1 cellular context compared by ENCODE assay signal in genomic region chr15:71115567-71116351, GRCh38.
TF ChIP-seq lines count a peak whose summit lies in the region.

No MANE protein-coding gene starts in this region.

TF ChIP-seq in HCT116, 20 proteins besides CTCF, POLR2A, EP300 and RAD21 (continued from another document):
- TF ChIP-seq, protein P1, sequence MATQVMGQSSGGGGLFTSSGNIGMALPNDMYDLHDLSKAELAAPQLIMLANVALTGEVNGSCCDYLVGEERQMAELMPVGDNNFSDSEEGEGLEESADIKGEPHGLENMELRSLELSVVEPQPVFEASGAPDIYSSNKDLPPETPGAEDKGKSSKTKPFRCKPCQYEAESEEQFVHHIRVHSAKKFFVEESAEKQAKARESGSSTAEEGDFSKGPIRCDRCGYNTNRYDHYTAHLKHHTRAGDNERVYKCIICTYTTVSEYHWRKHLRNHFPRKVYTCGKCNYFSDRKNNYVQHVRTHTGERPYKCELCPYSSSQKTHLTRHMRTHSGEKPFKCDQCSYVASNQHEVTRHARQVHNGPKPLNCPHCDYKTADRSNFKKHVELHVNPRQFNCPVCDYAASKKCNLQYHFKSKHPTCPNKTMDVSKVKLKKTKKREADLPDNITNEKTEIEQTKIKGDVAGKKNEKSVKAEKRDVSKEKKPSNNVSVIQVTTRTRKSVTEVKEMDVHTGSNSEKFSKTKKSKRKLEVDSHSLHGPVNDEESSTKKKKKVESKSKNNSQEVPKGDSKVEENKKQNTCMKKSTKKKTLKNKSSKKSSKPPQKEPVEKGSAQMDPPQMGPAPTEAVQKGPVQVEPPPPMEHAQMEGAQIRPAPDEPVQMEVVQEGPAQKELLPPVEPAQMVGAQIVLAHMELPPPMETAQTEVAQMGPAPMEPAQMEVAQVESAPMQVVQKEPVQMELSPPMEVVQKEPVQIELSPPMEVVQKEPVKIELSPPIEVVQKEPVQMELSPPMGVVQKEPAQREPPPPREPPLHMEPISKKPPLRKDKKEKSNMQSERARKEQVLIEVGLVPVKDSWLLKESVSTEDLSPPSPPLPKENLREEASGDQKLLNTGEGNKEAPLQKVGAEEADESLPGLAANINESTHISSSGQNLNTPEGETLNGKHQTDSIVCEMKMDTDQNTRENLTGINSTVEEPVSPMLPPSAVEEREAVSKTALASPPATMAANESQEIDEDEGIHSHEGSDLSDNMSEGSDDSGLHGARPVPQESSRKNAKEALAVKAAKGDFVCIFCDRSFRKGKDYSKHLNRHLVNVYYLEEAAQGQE (IDR thresholded peaks at IDR 0.05; ENCODE audit: low read depth): no peak
- TF ChIP-seq FOSL1 (IDR thresholded peaks at IDR 0.05; ENCODE audit: low read depth) (no peak), SP1 (IDR thresholded peaks at IDR 0.05; ENCODE audit: low read depth) (no peak), EGR1 (IDR thresholded peaks at IDR 0.05; ENCODE audit: low read depth) (no peak), EZH2 (IDR thresholded peaks at IDR 0.05) (no peak), SRF (IDR thresholded peaks at IDR 0.05; ENCODE audit: low read depth) (no peak), ZNF274 (IDR thresholded peaks at IDR 0.05; ENCODE audit: low read depth, low read length) (no peak), CEBPB (IDR thresholded peaks at IDR 0.05; ENCODE audit: low read depth) (no peak), TCF7L2 (IDR thresholded peaks at IDR 0.05; ENCODE audit: borderline replicate concordance, extremely low read depth, insufficient read depth, insufficient read length) (peak; percentile 5), ZFX (IDR thresholded peaks at IDR 0.05) (0 out of 2 replicates have a peak, but pooled peaks have one; percentile 9), POLR2AphosphoS5 (IDR thresholded peaks at IDR 0.05; ENCODE audit: low read depth, low read length) (peak; percentile 10; the same call in 1 of the 2 replicates), JUND (IDR thresholded peaks at IDR 0.05) (no peak), EZH2phosphoT487 (IDR thresholded peaks at IDR 0.05; ENCODE audit: borderline replicate concordance) (no peak), ELF1 (IDR thresholded peaks at IDR 0.05; ENCODE audit: borderline replicate concordance, low read depth) (no peak)
- TF ChIP-seq, protein P2, sequence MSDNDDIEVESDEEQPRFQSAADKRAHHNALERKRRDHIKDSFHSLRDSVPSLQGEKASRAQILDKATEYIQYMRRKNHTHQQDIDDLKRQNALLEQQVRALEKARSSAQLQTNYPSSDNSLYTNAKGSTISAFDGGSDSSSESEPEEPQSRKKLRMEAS (IDR thresholded peaks at IDR 0.05): no peak; the same call in 1 of the 2 replicates
